ENCODE assay signal across 3 cellular contexts in genomic region chr2:175293195-175293594, GRCh38.
A peak's percentile ranks its signal among the peaks of the same experiment; 100 is the strongest.
TF ChIP-seq lines count a peak whose summit lies in the region.

No MANE protein-coding gene starts in this region.

TF ChIP-seq in A549, 52 proteins besides CTCF, POLR2A, EP300 and RAD21:
- peak; percentile 38 for TF ChIP-seq MAFK (IDR thresholded peaks at IDR 0.05; ENCODE audit: partially characterized antibody)
- no peak for TF ChIP-seq ZC3H11A (IDR thresholded peaks at IDR 0.05)
- no peak for TF ChIP-seq FOXS1 (CRISPR knock-in tag; IDR thresholded peaks at IDR 0.05)
TF ChIP-seq in A549: peak in this region for 1.

TF ChIP-seq in IMR-90, 13 proteins besides CTCF, POLR2A, EP300 and RAD21:
- TF ChIP-seq SMC3 (IDR thresholded peaks at IDR 0.05; ENCODE audit: low read depth, low read length) (no peak), MAFK (IDR thresholded peaks at IDR 0.05; ENCODE audit: low read depth, low read length) (peak; percentile 34; the same call in 1 of the 2 replicates), CHD1 (IDR thresholded peaks at IDR 0.05; ENCODE audit: low read depth, low read length) (no peak)

TF ChIP-seq in H1, 55 proteins besides CTCF, POLR2A, EP300 and RAD21:
- TF ChIP-seq CBX8 (IDR thresholded peaks at IDR 0.05; ENCODE audit: borderline replicate concordance, low read depth, low read length), result no peak
- no peak for TF ChIP-seq CHD1 (IDR thresholded peaks at IDR 0.05; ENCODE audit: low read depth, low read length)
- no peak for TF ChIP-seq POU5F1 (IDR thresholded peaks at IDR 0.05; ENCODE audit: low read depth, low read length)
- TF ChIP-seq PHF8 (conservative IDR thresholded peaks at IDR 0.05; ENCODE audit: low read depth, low read length), result no peak
- no peak for TF ChIP-seq SRF (IDR thresholded peaks at IDR 0.05; ENCODE audit: low read depth, low read length)
- no peak for TF ChIP-seq USF2 (IDR thresholded peaks at IDR 0.05; ENCODE audit: low read length)
- TF ChIP-seq GABPA (IDR thresholded peaks at IDR 0.05; ENCODE audit: borderline replicate concordance, insufficient read depth, low read length), result no peak
- no peak for TF ChIP-seq SUZ12 (IDR thresholded peaks at IDR 0.05; ENCODE audit: low read length)
- TF ChIP-seq GTF2F1 (IDR thresholded peaks at IDR 0.05; ENCODE audit: borderline replicate concordance, low read depth, low read length), result no peak
- TF ChIP-seq SIN3A (conservative IDR thresholded peaks at IDR 0.05 in 1 of 2, IDR thresholded peaks at IDR 0.05 in 1 of 2; ENCODE audit: low read depth in 1 of 2, low read length in 2 of 2), result no peak
- no peak for TF ChIP-seq CBX5 (IDR thresholded peaks at IDR 0.05; ENCODE audit: low read depth, low read length)
- TF ChIP-seq POLR2AphosphoS5 (IDR thresholded peaks at IDR 0.05; ENCODE audit: low read depth, low read length), result no peak
- no peak for TF ChIP-seq ATF2 (IDR thresholded peaks at IDR 0.05; ENCODE audit: low read length)
- no peak for TF ChIP-seq CEBPB (IDR thresholded peaks at IDR 0.05; ENCODE audit: low read depth, low read length)
- TF ChIP-seq NANOG (IDR thresholded peaks at IDR 0.05; ENCODE audit: insufficient read depth, low read depth, low read length, poor library complexity, severe bottlenecking), result no peak
- TF ChIP-seq RNF2 (IDR thresholded peaks at IDR 0.05; ENCODE audit: borderline replicate concordance, low read depth, low read length, missing control alignments, poor library complexity, severe bottlenecking), result no peak
- TF ChIP-seq JUN (IDR thresholded peaks at IDR 0.05; ENCODE audit: low read depth, low read length), result no peak
- TF ChIP-seq SP1 (IDR thresholded peaks at IDR 0.05; ENCODE audit: low read depth, low read length), result no peak
- no peak for TF ChIP-seq RBBP5 (IDR thresholded peaks at IDR 0.05; ENCODE audit: borderline replicate concordance, low read depth, low read length)
- TF ChIP-seq TAF7 (optimal IDR thresholded peaks at IDR 0.05; ENCODE audit: borderline replicate concordance, low read depth, low read length), result no peak
